ENCODE assay signal across 9 cellular contexts in the genomic region with DNA sequence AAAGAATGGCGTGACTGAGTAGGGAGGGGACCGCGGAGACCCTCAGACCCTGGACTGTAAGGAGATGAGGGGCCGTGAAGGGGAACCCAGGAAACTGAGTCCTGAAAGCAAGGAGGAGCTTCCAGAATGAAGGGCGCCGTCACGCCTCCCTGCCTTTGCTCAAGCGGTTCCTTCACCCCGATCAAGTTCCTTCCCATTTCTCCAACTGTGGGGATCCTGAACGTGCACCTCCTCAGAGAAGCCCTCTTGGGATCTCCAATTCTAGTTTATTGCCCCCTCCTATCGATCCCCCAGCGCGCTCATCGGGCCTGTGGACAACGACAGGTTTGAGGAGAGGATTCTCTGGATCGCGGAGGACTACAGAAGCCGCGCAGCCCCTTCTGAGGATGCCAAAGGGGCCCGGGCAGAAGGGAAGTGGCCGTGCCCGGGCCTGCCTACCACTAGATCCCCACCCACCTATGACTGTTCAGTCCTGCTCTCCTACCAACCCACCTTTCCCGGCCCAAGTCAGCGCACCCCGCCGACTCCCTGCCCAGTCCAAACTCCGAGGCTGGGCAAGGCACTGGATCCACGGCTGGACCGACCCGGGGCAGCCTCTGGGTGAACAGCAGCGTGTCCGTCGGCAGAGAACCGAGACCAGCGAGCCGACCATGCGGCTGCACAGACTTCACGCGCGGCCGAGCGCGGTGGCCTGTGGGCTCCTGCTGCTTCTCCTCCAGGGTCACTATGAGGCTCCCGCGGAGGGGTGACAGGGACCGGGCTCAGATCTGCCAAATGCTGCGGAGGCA. TPM values are rescaled to one million over a fixed set of nuclear protein-coding genes. Genes with fewer than 3 reads are reported as not detected.
DNase-seq lines count a peak whose midpoint lies in the region; ATAC-seq and TF ChIP-seq lines count a peak whose summit lies in the region.
"Had no signal": no experiment of that assay in that cellular context is flagged by ENCODE, and none has a peak within 500 bp of the region (broad histone marks: within the 10 kb centered on the region; RNA-seq: fewer than 3 reads in every experiment).

No MANE protein-coding gene starts in this region.

- TF ChIP-seq POLR2A in adrenal gland (IDR thresholded peaks at IDR 0.05), result no peak

- WGBS in H9 (ENCODE audit: extremely low coverage, insufficient read length, low lambda C conversion rate), result no CpG with 5 or more reads among the region's 47 CpGs
- 3% methylated on average over 44 of the region's 47 CpGs for WGBS in right cardiac atrium
- WGBS in adrenal gland, 4 donors, result 0 to 8% (median 5%) methylated on average over 6 to 44 of the region's 47 CpGs

- no peaks in the 10 kb centered on the region for H3K79me2 ChIP-seq in H9 (ENCODE audit: insufficient read depth, low read length)

- H3K4me3 Mint-ChIP-seq in H9 (no peak overlapping the region), mesothelial cell of epicardium (no peak overlapping the region)
- peak overlapping the region; percentile 87 for H3K4me3 Mint-ChIP-seq in activated T-helper 1 cell treated with anti-CD3 and anti-CD28 coated beads, Interleukin-12 subunit alpha, Interleukin-12 subunit beta, Interleukin-2, Interleukin-4 antibody, amounts not matched to agents 30 ng/mL and 10 ng/mL and 1 ng/mL, durations not matched to agents 14 hours and 24 hours and 36 hours
- peak overlapping the region; percentile 86 to 90 for H3K4me3 Mint-ChIP-seq in stimulated activated naive B cell treated with anti-CD40 and anti-IgM and Interleukin-4, amounts not matched to agents 10 μg/mL and 1 μg/mL and 100 μg/mL, for 72 hours

- no peak overlapping the region for H4K91ac ChIP-seq in H9 (ENCODE audit: insufficient read length, low read depth, low read length)

- no peak overlapping the region for H3K27ac Mint-ChIP-seq in H9
- H3K27ac Mint-ChIP-seq in activated T-helper 1 cell treated with anti-CD3 and anti-CD28 coated beads, Interleukin-12 subunit alpha, Interleukin-12 subunit beta, Interleukin-2, Interleukin-4 antibody, amounts not matched to agents 30 ng/mL and 10 ng/mL and 1 ng/mL, durations not matched to agents 14 hours and 24 hours and 36 hours, result no peak overlapping the region
- peak overlapping the region; percentile 69 for H3K27ac Mint-ChIP-seq in stimulated activated naive B cell treated with anti-CD40 and anti-IgM and Interleukin-4, amounts not matched to agents 10 μg/mL and 1 μg/mL and 100 μg/mL, for 72 hours
- no peak overlapping the region for H3K27ac Mint-ChIP-seq in mesothelial cell of epicardium

- H4K5ac ChIP-seq in H9 (ENCODE audit: insufficient read length, low read depth, low read length), result no peak overlapping the region

- H3K9me3 ChIP-seq in H9 (ENCODE audit: control insufficient read depth, low read depth, low read length), result no peaks in the 10 kb centered on the region
- no peaks in the 10 kb centered on the region for H3K9me3 ChIP-seq in right cardiac atrium (ENCODE audit: control insufficient read depth, low read length)
- H3K9me3 ChIP-seq in adrenal gland (replicated peaks in 1 of 3), result no peaks in the 10 kb centered on the region

- H3K36me3 Mint-ChIP-seq in H9 (ENCODE audit: insufficient read depth in 1 of 3, low read depth in 3 of 3) (peaks cover under 1 to 12% (median 8%) of the 10 kb centered on the region in 3 experiments; a peak in 5 of 7 replicates), mesothelial cell of epicardium (no peaks in the 10 kb centered on the region)
- H3K36me3 Mint-ChIP-seq in activated T-helper 1 cell treated with anti-CD3 and anti-CD28 coated beads, Interleukin-12 subunit alpha, Interleukin-12 subunit beta, Interleukin-2, Interleukin-4 antibody, amounts not matched to agents 30 ng/mL and 10 ng/mL and 1 ng/mL, durations not matched to agents 14 hours and 24 hours and 36 hours (ENCODE audit: low read depth), result peaks cover 3% of the 10 kb centered on the region
- H3K36me3 Mint-ChIP-seq in stimulated activated naive B cell treated with anti-CD40 and anti-IgM and Interleukin-4, amounts not matched to agents 10 μg/mL and 1 μg/mL and 100 μg/mL, for 72 hours, result peaks cover 3 to 7% of the 10 kb centered on the region in 2 donors

- H3K9me3 Mint-ChIP-seq in H9 (peaks cover 6 to 8% of the 10 kb centered on the region in 2 experiments; a peak in 3 of 5 replicates), mesothelial cell of epicardium (peaks cover 8% of the 10 kb centered on the region)
- H3K9me3 Mint-ChIP-seq in activated T-helper 1 cell treated with anti-CD3 and anti-CD28 coated beads, Interleukin-12 subunit alpha, Interleukin-12 subunit beta, Interleukin-2, Interleukin-4 antibody, amounts not matched to agents 30 ng/mL and 10 ng/mL and 1 ng/mL, durations not matched to agents 14 hours and 24 hours and 36 hours, result peaks cover 8% of the 10 kb centered on the region
- H3K9me3 Mint-ChIP-seq in stimulated activated naive B cell treated with anti-CD40 and anti-IgM and Interleukin-4, amounts not matched to agents 10 μg/mL and 1 μg/mL and 100 μg/mL, for 72 hours, result peaks cover 0 to 6% of the 10 kb centered on the region in 2 donors

- H3K4me1 ChIP-seq in H9 (ENCODE audit: insufficient read depth, low read length) (no peaks in the 10 kb centered on the region), right cardiac atrium (ENCODE audit: control insufficient read depth, insufficient read depth, low read length) (no peaks in the 10 kb centered on the region), adrenal gland (replicated peaks in 1 of 2) (peaks cover 5% of the 10 kb centered on the region in 2 donors)

- intact Hi-C loops in activated T-helper 1 cell treated with anti-CD3 and anti-CD28 coated beads, Interleukin-12 subunit alpha, Interleukin-12 subunit beta, Interleukin-2, Interleukin-4 antibody, amounts not matched to agents 30 ng/mL and 10 ng/mL and 1 ng/mL, durations not matched to agents 14 hours and 24 hours and 36 hours (cut with micrococcal nuclease), result no loop called here
- intact Hi-C loops in right cardiac atrium (cut with DNase I) (loop anchor here in 1 of 4 donors (10.0 kb wide), 1 partner anchor 53 kb away; no protein-coding TSS in a partner anchor), adrenal gland (cut with DNase I) (no loop called here)

- H3K27me3 Mint-ChIP-seq in H9 (ENCODE audit: low read depth) (peaks cover 5% of the 10 kb centered on the region), mesothelial cell of epicardium (ENCODE audit: low read depth) (peaks cover 5% of the 10 kb centered on the region)
- H3K27me3 Mint-ChIP-seq in activated T-helper 1 cell treated with anti-CD3 and anti-CD28 coated beads, Interleukin-12 subunit alpha, Interleukin-12 subunit beta, Interleukin-2, Interleukin-4 antibody, amounts not matched to agents 30 ng/mL and 10 ng/mL and 1 ng/mL, durations not matched to agents 14 hours and 24 hours and 36 hours (ENCODE audit: insufficient read depth), result peaks cover 21% of the 10 kb centered on the region
- peaks cover 40 to 50% of the 10 kb centered on the region in 2 donors for H3K27me3 Mint-ChIP-seq in stimulated activated naive B cell treated with anti-CD40 and anti-IgM and Interleukin-4, amounts not matched to agents 10 μg/mL and 1 μg/mL and 100 μg/mL, for 72 hours

- no peak overlapping the region for H3K56ac ChIP-seq in H9 (ENCODE audit: insufficient read length, low read depth, low read length)

- no peak overlapping the region for H3K18ac ChIP-seq in H9 (ENCODE audit: insufficient read length, low read depth, low read length)

- H2BK20ac ChIP-seq in H9 (ENCODE audit: low read depth, low read length, poor library complexity, severe bottlenecking), result no peak overlapping the region

- peaks cover 14% of the 10 kb centered on the region; the same call in 1 of the 2 replicates for H3K27me3 ChIP-seq in H9 (ENCODE audit: insufficient read depth, low read length)
- H3K27me3 ChIP-seq in right cardiac atrium (ENCODE audit: control insufficient read depth, insufficient read depth), result no peaks in the 10 kb centered on the region
- H3K27me3 ChIP-seq in adrenal gland, result no peaks in the 10 kb centered on the region

- peaks cover 0 to 11% of the 10 kb centered on the region in 2 donors for H3K36me3 ChIP-seq in adrenal gland (replicated peaks in 1 of 2)

- no peaks in the 10 kb centered on the region for H3K23me2 ChIP-seq in H9 (ENCODE audit: insufficient read length, low read depth, low read length, poor library complexity, severe bottlenecking)

- no peaks in the 10 kb centered on the region for H3K79me1 ChIP-seq in H9 (ENCODE audit: insufficient read depth, low read depth, low read length, poor library complexity, severe bottlenecking)

- H4K8ac ChIP-seq in H9 (replicated peaks; ENCODE audit: insufficient read length, low read depth, low read length), result no peak overlapping the region

- no peak overlapping the region for H2BK15ac ChIP-seq in H9 (ENCODE audit: low read depth, low read length)

- H3K9ac ChIP-seq in H9 (ENCODE audit: extremely low read depth, insufficient read length, low read length), result no peak overlapping the region

- no peak overlapping the region for H3K23ac ChIP-seq in H9 (ENCODE audit: insufficient read length, low read depth, low read length)

- H2AFZ ChIP-seq in H9 (ENCODE audit: low read length), result no peak overlapping the region

- H3K4ac ChIP-seq in H9 (ENCODE audit: low read depth, low read length), result no peak overlapping the region

- H3K4me1 Mint-ChIP-seq in H9 (peaks cover 7 to 10% of the 10 kb centered on the region in 2 experiments), mesothelial cell of epicardium (no peaks in the 10 kb centered on the region)
- H3K4me1 Mint-ChIP-seq in activated T-helper 1 cell treated with anti-CD3 and anti-CD28 coated beads, Interleukin-12 subunit alpha, Interleukin-12 subunit beta, Interleukin-2, Interleukin-4 antibody, amounts not matched to agents 30 ng/mL and 10 ng/mL and 1 ng/mL, durations not matched to agents 14 hours and 24 hours and 36 hours (ENCODE audit: low read depth), result peaks cover 24% of the 10 kb centered on the region
- H3K4me1 Mint-ChIP-seq in stimulated activated naive B cell treated with anti-CD40 and anti-IgM and Interleukin-4, amounts not matched to agents 10 μg/mL and 1 μg/mL and 100 μg/mL, for 72 hours, result peaks cover 17 to 24% of the 10 kb centered on the region in 2 donors

- H3K4me3 ChIP-seq in right cardiac atrium (ENCODE audit: low read length) (peak overlapping the region; percentile 68), adrenal gland (peak overlapping the region in 2 of 4 donors; percentile 49 to 78)

- H2AK5ac ChIP-seq in H9 (ENCODE audit: insufficient read length, low read length), result no peak overlapping the region

- H2BK120ac ChIP-seq in H9 (ENCODE audit: low read depth, low read length, poor library complexity, severe bottlenecking), result no peak overlapping the region

- H3T11ph ChIP-seq in H9 (ENCODE audit: low read length), result no peak overlapping the region

- H3K4me2 ChIP-seq in H9 (ENCODE audit: insufficient read depth, insufficient read length, low read length), result peak overlapping the region; percentile 21

- no peak for DNase-seq in H9
- DNase-seq in activated T-helper 1 cell treated with anti-CD3 and anti-CD28 coated beads, Interleukin-12 subunit alpha, Interleukin-12 subunit beta, Interleukin-2, Interleukin-4 antibody, amounts not matched to agents 30 ng/mL and 10 ng/mL and 1 ng/mL, durations not matched to agents 14 hours and 24 hours and 36 hours (ENCODE audit: low spot score), result no peak
- peak in 2 of 3 donors; percentile 64 to 71 for DNase-seq in right cardiac atrium
- DNase-seq in stimulated activated naive B cell treated with anti-CD40 and anti-IgM and Interleukin-4, amounts not matched to agents 10 μg/mL and 1 μg/mL and 100 μg/mL, for 72 hours, result no peak
- DNase-seq in mesothelial cell of epicardium (ENCODE audit: low spot score in 2 of 2, unreplicated experiment in 2 of 2), result no peak
- DNase-seq in NCI-H1436 (lab: John Stamatoyannopoulos, UW), result no peak
- DNase-seq in adrenal gland, result no peak

- no peak overlapping the region for H3K27ac ChIP-seq in H9 (ENCODE audit: insufficient read length, low read depth, low read length)
- H3K27ac ChIP-seq in right cardiac atrium (ENCODE audit: low read length), result no peak overlapping the region
- no peak overlapping the region for H3K27ac ChIP-seq in adrenal gland

- H3K14ac ChIP-seq in H9 (ENCODE audit: insufficient read depth, low read length), result no peak overlapping the region

- no peak overlapping the region for H2BK12ac ChIP-seq in H9 (ENCODE audit: insufficient read length, low read depth, low read length)

- no peaks in the 10 kb centered on the region for H4K20me1 ChIP-seq in H9 (ENCODE audit: control insufficient read depth, insufficient read depth, insufficient read length)

- ATAC-seq in right cardiac atrium (peak; percentile 26 to 44), GM18861 (IDR thresholded peaks at IDR 0.05; ENCODE audit: unreplicated experiment) (no peak)
- ATAC-seq in stimulated activated naive B cell treated with anti-CD40 and anti-IgM and Interleukin-4, amounts not matched to agents 10 μg/mL and 1 μg/mL and 100 μg/mL, for 72 hours (replicated peaks), result peak; percentile 27 to 28

- H2BK5ac ChIP-seq in H9 (ENCODE audit: insufficient read length, low read length), result no peak overlapping the region

- no peak for TF ChIP-seq CTCF in H9 (conservative IDR thresholded peaks at IDR 0.05)
- TF ChIP-seq CTCF in mesothelial cell of epicardium (IDR thresholded peaks at IDR 0.05; ENCODE audit: unreplicated experiment), result no peak
- TF ChIP-seq CTCF in adrenal gland (IDR thresholded peaks at IDR 0.05), result no peak

RNA-seq across cellular contexts. Expression of a gene that starts 12.8 kb away (rescaled TPM):
- total RNA-seq in H9 (2021) (3.4 and 3.7 TPM in 2 replicates), right cardiac atrium (1 to 10 TPM in 2 of 4 donors, under 1 TPM in 2; 0.88 to 1.3 (median 0.98) TPM), mesothelial cell of epicardium (4.8 to 5.4 TPM (median 5.1 TPM) in 3 replicates), adrenal gland (1 to 10 TPM in 4 of 8 donors, under 1 TPM in 3, not detected in 1; 0.23 to 1.7 (median 1.3) TPM)
- 5.6 and 7.3 TPM in 2 replicates for total RNA-seq in activated T-helper 1 cell treated with anti-CD3 and anti-CD28 coated beads, Interleukin-12 subunit alpha, Interleukin-12 subunit beta, Interleukin-2, Interleukin-4 antibody, amounts not matched to agents 30 ng/mL and 10 ng/mL and 1 ng/mL, durations not matched to agents 14 hours and 24 hours and 36 hours
- polyA plus RNA-seq in right cardiac atrium (0.48 TPM), adrenal gland (under 1 TPM; 0.22 to 0.67 (median 0.48) TPM)
- total RNA-seq: RPMI7951 had no signal

RNA-seq across cellular contexts. Expression of a gene that starts 12.9 kb away (rescaled TPM):
- 25.8 and 28.2 TPM in 2 replicates for total RNA-seq in H9 (2021)
- 34.3 and 36.6 TPM in 2 replicates for total RNA-seq in activated T-helper 1 cell treated with anti-CD3 and anti-CD28 coated beads, Interleukin-12 subunit alpha, Interleukin-12 subunit beta, Interleukin-2, Interleukin-4 antibody, amounts not matched to agents 30 ng/mL and 10 ng/mL and 1 ng/mL, durations not matched to agents 14 hours and 24 hours and 36 hours
- 10 to 100 TPM; 32.4 to 47.6 (median 37.1) TPM for total RNA-seq in right cardiac atrium
- 46.1 TPM for polyA plus RNA-seq in right cardiac atrium
- 52.0 to 53.4 TPM (median 52.5 TPM) in 3 replicates for total RNA-seq in mesothelial cell of epicardium
- total RNA-seq in adrenal gland, result 100 to 1,000 TPM in 1 of 8 donors, 10 to 100 TPM in 7; 79.6 to 133 (median 90.5) TPM
- 100 to 1,000 TPM in 1 of 3 donors, 10 to 100 TPM in 2; 28.8 to 119 (median 57.8) TPM for polyA plus RNA-seq in adrenal gland

RNA-seq across cellular contexts. Expression of a gene that starts 14.0 kb away (rescaled TPM):
- total RNA-seq in H9 (2021), result 83.0 and 85.7 TPM in 2 replicates
- total RNA-seq in activated T-helper 1 cell treated with anti-CD3 and anti-CD28 coated beads, Interleukin-12 subunit alpha, Interleukin-12 subunit beta, Interleukin-2, Interleukin-4 antibody, amounts not matched to agents 30 ng/mL and 10 ng/mL and 1 ng/mL, durations not matched to agents 14 hours and 24 hours and 36 hours, result 162 and 164 TPM in 2 replicates
- total RNA-seq in right cardiac atrium, result 100 to 1,000 TPM in 2 of 4 donors, 10 to 100 TPM in 2; 82.8 to 104 (median 100) TPM
- polyA plus RNA-seq in right cardiac atrium, result 239 TPM
- 52.1 to 56.1 TPM (median 54.5 TPM) in 3 replicates for total RNA-seq in mesothelial cell of epicardium
- 100 to 1,000 TPM in 2 of 8 donors, 10 to 100 TPM in 6; 80.7 to 177 (median 92.2) TPM for total RNA-seq in adrenal gland
- 100 to 1,000 TPM; 137 to 258 (median 141) TPM for polyA plus RNA-seq in adrenal gland

RNA-seq across cellular contexts. Expression of a gene that starts 22.9 kb away (rescaled TPM):
- total RNA-seq in H9 (2021) (0.44 and 0.72 TPM in 2 replicates), right cardiac atrium (100 to 1,000 TPM; 135 to 299 (median 142) TPM), mesothelial cell of epicardium (2.7 to 3.7 TPM (median 2.9 TPM) in 3 replicates), adrenal gland (10 to 100 TPM in 5 of 8 donors, 1 to 10 TPM in 3; 6.3 to 46.1 (median 18.0) TPM)
- total RNA-seq in activated T-helper 1 cell treated with anti-CD3 and anti-CD28 coated beads, Interleukin-12 subunit alpha, Interleukin-12 subunit beta, Interleukin-2, Interleukin-4 antibody, amounts not matched to agents 30 ng/mL and 10 ng/mL and 1 ng/mL, durations not matched to agents 14 hours and 24 hours and 36 hours, result 0.83 and 0.93 TPM in 2 replicates
- polyA plus RNA-seq in right cardiac atrium (375 TPM), adrenal gland (10 to 100 TPM in 2 of 3 donors, under 1 TPM in 1; 0.66 to 52.5 (median 15.6) TPM)

RNA-seq across cellular contexts. Expression of a gene that starts 29.5 kb away (rescaled TPM):
- total RNA-seq in H9 (2021) (not detected in 2 replicates), right cardiac atrium (under 1 TPM; 0.38 to 0.97 (median 0.65) TPM), mesothelial cell of epicardium (not detected in 3 replicates), adrenal gland (under 1 TPM in 1 of 8 donors, not detected in 7; 0.69 TPM)
- total RNA-seq in activated T-helper 1 cell treated with anti-CD3 and anti-CD28 coated beads, Interleukin-12 subunit alpha, Interleukin-12 subunit beta, Interleukin-2, Interleukin-4 antibody, amounts not matched to agents 30 ng/mL and 10 ng/mL and 1 ng/mL, durations not matched to agents 14 hours and 24 hours and 36 hours, result not detected in 2 replicates
- polyA plus RNA-seq in right cardiac atrium (0.50 TPM), adrenal gland (not detected)
- total RNA-seq: RPMI7951 had no signal

Comparison
In these comparisons a context has a peak if more than half of its experiments do, and no peak if none do; other contexts are left out.
1. DNase-seq: peak in right cardiac atrium (2 of 3); none in H9 (single experiment), activated T-helper 1 cell treated with anti-CD3 and anti-CD28 coated beads, Interleukin-12 subunit alpha, Interleukin-12 subunit beta, Interleukin-2, Interleukin-4 antibody, amounts not matched to agents 30 ng/mL and 10 ng/mL and 1 ng/mL, durations not matched to agents 14 hours and 24 hours and 36 hours (single experiment), stimulated activated naive B cell treated with anti-CD40 and anti-IgM and Interleukin-4, amounts not matched to agents 10 μg/mL and 1 μg/mL and 100 μg/mL, for 72 hours (single experiment), mesothelial cell of epicardium (0 of 2), NCI-H1436 (single experiment) and adrenal gland (0 of 7).
2. H3K4me3 Mint-ChIP-seq: peak in activated T-helper 1 cell treated with anti-CD3 and anti-CD28 coated beads, Interleukin-12 subunit alpha, Interleukin-12 subunit beta, Interleukin-2, Interleukin-4 antibody, amounts not matched to agents 30 ng/mL and 10 ng/mL and 1 ng/mL, durations not matched to agents 14 hours and 24 hours and 36 hours (single experiment) and stimulated activated naive B cell treated with anti-CD40 and anti-IgM and Interleukin-4, amounts not matched to agents 10 μg/mL and 1 μg/mL and 100 μg/mL, for 72 hours (2 of 2); none in H9 (0 of 2) and mesothelial cell of epicardium (single experiment).